ENCODE assay signal across 8 cellular contexts in the genomic region with DNA sequence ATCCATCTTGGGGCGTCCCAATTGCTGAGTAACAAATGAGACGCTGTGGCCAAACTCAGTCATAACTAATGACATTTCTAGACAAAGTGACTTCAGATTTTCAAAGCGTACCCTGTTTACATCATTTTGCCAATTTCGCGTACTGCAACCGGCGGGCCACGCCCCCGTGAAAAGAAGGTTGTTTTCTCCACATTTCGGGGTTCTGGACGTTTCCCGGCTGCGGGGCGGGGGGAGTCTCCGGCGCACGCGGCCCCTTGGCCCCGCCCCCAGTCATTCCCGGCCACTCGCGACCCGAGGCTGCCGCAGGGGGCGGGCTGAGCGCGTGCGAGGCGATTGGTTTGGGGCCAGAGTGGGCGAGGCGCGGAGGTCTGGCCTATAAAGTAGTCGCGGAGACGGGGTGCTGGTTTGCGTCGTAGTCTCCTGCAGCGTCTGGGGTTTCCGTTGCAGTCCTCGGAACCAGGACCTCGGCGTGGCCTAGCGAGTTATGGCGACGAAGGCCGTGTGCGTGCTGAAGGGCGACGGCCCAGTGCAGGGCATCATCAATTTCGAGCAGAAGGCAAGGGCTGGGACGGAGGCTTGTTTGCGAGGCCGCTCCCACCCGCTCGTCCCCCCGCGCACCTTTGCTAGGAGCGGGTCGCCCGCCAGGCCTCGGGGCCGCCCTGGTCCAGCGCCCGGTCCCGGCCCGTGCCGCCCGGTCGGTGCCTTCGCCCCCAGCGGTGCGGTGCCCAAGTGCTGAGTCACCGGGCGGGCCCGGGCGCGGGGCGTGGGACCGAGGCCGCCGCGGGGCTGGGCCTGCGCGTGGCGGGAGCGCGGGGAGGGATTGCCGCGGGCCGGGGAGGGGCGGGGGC. TPM values are rescaled to one million over a fixed set of nuclear protein-coding genes. Genes with fewer than 3 reads are reported as not detected.
DNase-seq lines count a peak whose midpoint lies in the region; ATAC-seq and FAIRE-seq lines count a peak whose summit lies in the region.

A gene (plus strand): TSS at position 408 of the 848 bp plus-strand sequence. CDS start 77 bp downstream, at position 485.

- intact Hi-C loops in T-helper 2 cell treated with Interferon-gamma antibody and Interleukin-4, amounts not matched to agents 100 ng/mL and 5 ng/mL, for 36 hours (cut with micrococcal nuclease) = loop anchor here (1.0 to 5.0 kb wide), 5 partner anchors 73 to 619 kb away; a partner anchor contains a TSS
- intact Hi-C loops in right cardiac atrium (cut with DNase I) = no loop called here

- no peaks in the 10 kb centered on the region for H3K9me3 ChIP-seq in right cardiac atrium (ENCODE audit: control insufficient read depth, low read length)

- no peaks in the 10 kb centered on the region for H3K27me3 ChIP-seq in right cardiac atrium (ENCODE audit: control insufficient read depth, insufficient read depth)

- peak within 1 kb of the TSS; percentile 82 for H3K4me3 ChIP-seq in right cardiac atrium (ENCODE audit: low read length)

- DNase-seq in GM18507 (ENCODE audit: extremely low spot score, insufficient read length, low read depth) (peak; percentile 98), NCI-H1930 (lab: John Stamatoyannopoulos, UW) (peak; percentile 77 to 92), anterior cingulate cortex (lab: John Stamatoyannopoulos, UW) (peak; percentile 54 to 98 (median 94)), right cardiac atrium (peak; percentile 96 to 99 (median 98)), pulmonary artery endothelial cell (ENCODE audit: low read depth, low spot score) (peak; percentile 66), urothelium cell line (ENCODE audit: low spot score) (peak; percentile 99)

- ATAC-seq in HG02973 (IDR thresholded peaks at IDR 0.05; ENCODE audit: unreplicated experiment) (peak; percentile 86), right cardiac atrium (peak; percentile 97)

- peaks cover 5% of the 10 kb centered on the region for H3K4me1 ChIP-seq in right cardiac atrium (ENCODE audit: control insufficient read depth, insufficient read depth, low read length)

- under 1% methylated on average over 91 of the region's 91 CpGs for WGBS in right cardiac atrium

- peak; percentile 86 for FAIRE-seq in GM18507 (lab: Jason Lieb, UNC)
- peak; percentile 88 for FAIRE-seq in urothelium cell line (lab: Jason Lieb, UNC)

- peak within 1 kb of the TSS; percentile 81 for H3K27ac ChIP-seq in right cardiac atrium (ENCODE audit: low read length)

RNA-seq across cellular contexts. Expression of the gene that starts here (rescaled TPM):
- total RNA-seq in T-helper 2 cell treated with Interferon-gamma antibody and Interleukin-4, amounts not matched to agents 100 ng/mL and 5 ng/mL, for 36 hours = 223 and 226 TPM in 2 replicates
- total RNA-seq in right cardiac atrium (100 to 1,000 TPM; 331 to 391 (median 359) TPM), pulmonary artery endothelial cell (203 and 258 TPM in 2 replicates)
- 665 TPM for polyA plus RNA-seq in right cardiac atrium

Comparison
In these comparisons a context has a peak if more than half of its experiments do, and no peak if none do; other contexts are left out.
1. Peak in every context shown above with its lines: DNase-seq, ATAC-seq, H3K4me3 ChIP-seq and H3K27ac ChIP-seq.